In genomic region chr5:38780950-38781349, GRCh38 we compare ENCODE assay signal across 8 cellular contexts.
DNase-seq lines count a peak whose midpoint lies in the region; ATAC-seq and TF ChIP-seq lines count a peak whose summit lies in the region.

No MANE protein-coding gene starts in this region.

- ATAC-seq in SK-N-SH treated with all-trans-retinoic acid at 6 μM for 48 hours: peak; percentile 78
- no peak for ATAC-seq in GM21723 (IDR thresholded peaks at IDR 0.05; ENCODE audit: unreplicated experiment)
- no peak for ATAC-seq in HG03045 (IDR thresholded peaks at IDR 0.05; ENCODE audit: unreplicated experiment)

- peak; percentile 67 for TF ChIP-seq CTCF in cardiac muscle cell (IDR thresholded peaks at IDR 0.05; ENCODE audit: low read depth, low read length)

- peak; percentile 45 for DNase-seq in HT-29 (ENCODE audit: low spot score)
- DNase-seq in cardiac muscle cell (ENCODE audit: low read depth in 1 of 2, low spot score in 1 of 2): peak; percentile 25 to 95
- peak; percentile 78 for DNase-seq in smooth muscle cell of the brain vasculature (ENCODE audit: low read depth, low spot score)
- no peak for DNase-seq in retina
- no peak for DNase-seq in activated naive CD4-positive, alpha-beta T cell treated with anti-CD3 and anti-CD28 coated beads, Interleukin-2, amount 50 U/mL, for 16 hours

- no peak overlapping the region for H3K27ac ChIP-seq in cardiac muscle cell

- no peak overlapping the region for H3K4me3 ChIP-seq in cardiac muscle cell

- no peaks in the 10 kb centered on the region for H3K4me1 ChIP-seq in cardiac muscle cell (ENCODE audit: low read depth)

- no peaks in the 10 kb centered on the region for H3K27me3 ChIP-seq in cardiac muscle cell

- H3K9me3 ChIP-seq in cardiac muscle cell (ENCODE audit: low read depth): no peaks in the 10 kb centered on the region

- no peaks in the 10 kb centered on the region for H3K36me3 ChIP-seq in cardiac muscle cell

TF ChIP-seq in SK-N-SH treated with all-trans-retinoic acid at 6 μM for 48 hours, 23 proteins besides CTCF, POLR2A, EP300 and RAD21:
- TF ChIP-seq ISL1 (CRISPR knock-in tag; IDR thresholded peaks at IDR 0.05) (peak; percentile 41; the same call in 1 of the 2 replicates), ZNF70 (CRISPR knock-in tag; IDR thresholded peaks at IDR 0.05) (no peak)

Comparison
In these comparisons a context has a peak if more than half of its experiments do, and no peak if none do; other contexts are left out.
1. DNase-seq: peak in HT-29 (single experiment), cardiac muscle cell (2 of 2) and smooth muscle cell of the brain vasculature (single experiment); none in retina (single experiment) and activated naive CD4-positive, alpha-beta T cell treated with anti-CD3 and anti-CD28 coated beads, Interleukin-2, amount 50 U/mL, for 16 hours (single experiment).